12 cellular contexts compared by ENCODE assay signal in the genomic region with DNA sequence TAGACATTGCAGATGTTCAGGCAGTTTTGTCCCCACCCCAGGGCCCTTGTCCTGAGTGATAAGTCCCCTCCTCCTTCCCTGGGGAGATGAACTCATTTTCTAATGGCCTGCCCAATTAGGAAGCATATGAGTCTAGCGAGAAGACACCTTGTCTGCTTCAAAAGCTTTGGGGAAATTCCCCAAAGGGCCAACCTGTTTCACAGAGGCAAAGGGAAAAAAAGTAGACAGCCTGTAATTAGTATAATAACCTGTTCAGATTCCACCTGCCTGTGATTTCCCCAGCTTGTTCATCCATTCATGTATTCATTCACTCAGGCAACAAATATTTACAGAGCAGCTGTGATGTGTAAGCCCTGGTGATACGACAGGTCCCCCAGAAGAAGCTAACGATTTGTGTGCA.
DNase-seq lines count a peak whose midpoint lies in the region; ATAC-seq and TF ChIP-seq lines count a peak whose summit lies in the region.
"Had no signal": no experiment of that assay in that cellular context is flagged by ENCODE, and none has a peak within 500 bp of the region (broad histone marks: within the 10 kb centered on the region; RNA-seq: fewer than 3 reads in every experiment).

No MANE protein-coding gene starts in this region.

- H3K27ac Mint-ChIP-seq in progenitor cell of endocrine pancreas, result peak overlapping the region; percentile 67
- no peak overlapping the region for H3K27ac Mint-ChIP-seq in chondrocyte (ENCODE audit: unreplicated experiment)
- H3K27ac Mint-ChIP-seq: nephron had no signal

- H3K36me3 Mint-ChIP-seq in progenitor cell of endocrine pancreas (ENCODE audit: insufficient read depth) (no peaks in the 10 kb centered on the region), chondrocyte (ENCODE audit: low read depth) (peaks cover 5% of the 10 kb centered on the region)

- peak; percentile 56 for ATAC-seq in HG02763 (IDR thresholded peaks at IDR 0.05; ENCODE audit: unreplicated experiment)

- H3K4me1 Mint-ChIP-seq in progenitor cell of endocrine pancreas (ENCODE audit: low read depth) (peaks cover 34% of the 10 kb centered on the region), chondrocyte (ENCODE audit: low read depth) (peaks cover 7% of the 10 kb centered on the region)

- no peaks in the 10 kb centered on the region for H3K9me3 ChIP-seq in spleen

- H3K36me3 ChIP-seq in spleen, result no peaks in the 10 kb centered on the region

- no peak for TF ChIP-seq POLR2A in spleen (IDR thresholded peaks at IDR 0.05)

- H3K27me3 ChIP-seq in spleen (replicated peaks in 1 of 7), result no peaks in the 10 kb centered on the region

- WGBS in spleen, 5 donors, result 55 to 83% (median 70%) methylated on average over 3 of the region's 3 CpGs

- intact Hi-C loops in spleen (cut with DNase I; ENCODE audit: low total_unique reads), result no loop called here

- H3K4me3 Mint-ChIP-seq in progenitor cell of endocrine pancreas (ENCODE audit: low read depth) (peak overlapping the region; percentile 13), chondrocyte (ENCODE audit: unreplicated experiment) (no peak overlapping the region)
- H3K4me3 Mint-ChIP-seq: nephron had no signal

- DNase-seq in DMS53 (lab: John Stamatoyannopoulos, UW) (peak; percentile 46), DMS53 treated with DMSO at 0.1 percent for 48 hours (lab: John Stamatoyannopoulos, UW; ENCODE audit: unreplicated experiment) (no peak), NCI-H1930 (lab: John Stamatoyannopoulos, UW) (peak; percentile 79 to 82), progenitor cell of endocrine pancreas (ENCODE audit: low spot score, unreplicated experiment) (no peak), NCI-H446 (lab: John Stamatoyannopoulos, UW) (no peak), chondrocyte (ENCODE audit: low spot score) (no peak), spleen (no peak)
- DNase-seq: T-helper 1 cell had no signal

- H3K27me3 Mint-ChIP-seq in progenitor cell of endocrine pancreas (no peaks in the 10 kb centered on the region), chondrocyte (ENCODE audit: low read depth) (peaks cover 11% of the 10 kb centered on the region)

- no peak overlapping the region for H3K4me3 ChIP-seq in spleen

- TF ChIP-seq CTCF in progenitor cell of endocrine pancreas (IDR thresholded peaks at IDR 0.05; ENCODE audit: unreplicated experiment) (no peak), chondrocyte (IDR thresholded peaks at IDR 0.05) (no peak), spleen (IDR thresholded peaks at IDR 0.05 in 8 of 11, conservative IDR thresholded peaks at IDR 0.05 in 3 of 11) (no peak)

- peaks cover 0 to 9% (median 0%) of the 10 kb centered on the region in 6 donors for H3K4me1 ChIP-seq in spleen

- peaks cover 4% of the 10 kb centered on the region for H3K9me3 Mint-ChIP-seq in progenitor cell of endocrine pancreas (ENCODE audit: low read depth)
- H3K9me3 Mint-ChIP-seq in chondrocyte (ENCODE audit: low read depth), result peaks cover 4% of the 10 kb centered on the region

- H3K27ac ChIP-seq in spleen, result no peak overlapping the region
- H3K27ac ChIP-seq: 22Rv1, epithelial cell of prostate had no signal

Comparison
In these comparisons a context has a peak if more than half of its experiments do, and no peak if none do; other contexts are left out.
1. DNase-seq: peak in DMS53 (single experiment) and NCI-H1930 (2 of 2); none in DMS53 treated with DMSO at 0.1 percent for 48 hours (single experiment), progenitor cell of endocrine pancreas (single experiment), NCI-H446 (0 of 2), chondrocyte (single experiment) and spleen (single experiment).